In genomic region chr2:151869296-151869695, GRCh38 we compare ENCODE assay signal across 20 cellular contexts. TPM values are rescaled to one million over a fixed set of nuclear protein-coding genes. Genes with fewer than 3 reads are reported as not detected.
DNase-seq lines count a peak whose midpoint lies in the region; ATAC-seq, FAIRE-seq and TF ChIP-seq lines count a peak whose summit lies in the region.
"Had no signal": no experiment of that assay in that cellular context is flagged by ENCODE, and none has a peak within 500 bp of the region (broad histone marks: within the 10 kb centered on the region; RNA-seq: fewer than 3 reads in every experiment).

No MANE protein-coding gene starts in this region.

- no peak for ATAC-seq in HG03095 (IDR thresholded peaks at IDR 0.05; ENCODE audit: unreplicated experiment)
- ATAC-seq: Right ventricle myocardium inferior, SK-N-SH treated with all-trans-retinoic acid at 6 μM for 48 hours had no signal

- H3K36me3 ChIP-seq in H7 (replicated peaks; ENCODE audit: control insufficient read depth, insufficient read depth, low read length): no peaks in the 10 kb centered on the region
- H3K36me3 ChIP-seq: BLaER1, SJCRH30 had no signal

- no peaks in the 10 kb centered on the region for H3K27me3 ChIP-seq in H7 (ENCODE audit: control insufficient read depth, insufficient read depth, low read length)
- H3K27me3 ChIP-seq: BLaER1, SJCRH30 had no signal

- FAIRE-seq in D721Med (lab: Jason Lieb, UNC): no peak

- DNase-seq in Ammon's horn (ENCODE audit: low spot score) (peak; percentile 69), H7 (peak; percentile 8), cerebellar cortex (ENCODE audit: low spot score) (peak; percentile 66), midbrain (lab: John Stamatoyannopoulos, UW) (peak; percentile 52), HT-29 (ENCODE audit: low spot score) (no peak), D721Med (ENCODE audit: insufficient read length, low spot score) (no peak)
- DNase-seq: CD4-positive, alpha-beta T cell; DMS53; IMR-90; NCI-H1092; NCI-H1417 treated with DMSO at 0.1 percent for 48 hours; NCI-H1694 treated with DMSO at 0.1 percent for 48 hours; NCI-H524 treated with DMSO at 0.1 percent for 48 hours; NCI-H774; PC-9; SJCRH30 had no signal

- no peak overlapping the region for H3K4me3 ChIP-seq in H7 (ENCODE audit: insufficient read depth, low read depth, low read length)
- H3K4me3 ChIP-seq: BLaER1, PC-9, SJCRH30 had no signal

- no peak for TF ChIP-seq CTCF in D721Med (IDR thresholded peaks at IDR 0.05; ENCODE audit: insufficient read depth, missing control alignments)

RNA-seq across cellular contexts. Expression of gene ARL5A, which starts 41.1 kb away (rescaled TPM):
- total RNA-seq in H7 (2014; rRNA removed; shearing (Covaris generic)): 66.4 and 101 TPM in 2 replicates
- 82.0 and 125 TPM in 2 replicates for total RNA-seq in HT-29 (2014; rRNA removed; shearing (Covaris generic))

Comparison
In these comparisons a context has a peak if more than half of its experiments do, and no peak if none do; other contexts are left out.
1. DNase-seq: peak in Ammon's horn (single experiment), H7 (single experiment), cerebellar cortex (single experiment) and midbrain (single experiment); none in HT-29 (single experiment) and D721Med (single experiment).